ENCODE assay signal across 13 cellular contexts in the genomic region with DNA sequence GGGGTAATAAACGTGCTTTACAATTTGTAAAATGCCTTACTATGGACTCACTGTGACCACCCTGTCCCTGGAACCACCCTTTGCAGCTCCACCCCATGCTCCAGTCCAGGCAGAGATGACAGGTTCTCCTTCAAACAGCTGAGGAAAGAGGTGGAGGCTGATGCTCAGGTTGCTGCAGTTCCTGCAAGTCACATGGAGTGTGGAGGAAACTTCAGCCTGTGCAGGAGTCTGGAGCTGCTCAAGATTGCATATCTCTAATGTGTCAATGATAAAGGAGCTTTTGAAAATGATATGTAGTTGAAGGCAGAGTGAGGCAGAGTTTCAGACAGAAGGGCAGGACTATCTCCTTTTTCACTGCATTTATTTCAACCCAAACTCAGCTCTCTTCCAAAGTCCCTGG. TPM values are rescaled to one million over a fixed set of nuclear protein-coding genes. Genes with fewer than 3 reads are reported as not detected.
A peak's percentile ranks its signal among the peaks of the same experiment; 100 is the strongest.
DNase-seq lines count a peak whose midpoint lies in the region; ATAC-seq and TF ChIP-seq lines count a peak whose summit lies in the region.
"Had no signal": no experiment of that assay in that cellular context is flagged by ENCODE, and none has a peak within 500 bp of the region (broad histone marks: within the 10 kb centered on the region; RNA-seq: fewer than 3 reads in every experiment).

No MANE protein-coding gene starts in this region.

- intact Hi-C loops in head of caudate nucleus (cut with DNase I) (no loop called here), CD14-positive monocyte (cut with micrococcal nuclease) (no loop called here)

- H3K9me3 Mint-ChIP-seq in activated CD8-positive, alpha-beta memory T cell treated with anti-CD3 and anti-CD28 coated beads, Interleukin-2, amount 10 ng/mL, durations not matched to agents 7 days and 5 days (ENCODE audit: low read depth) = no peaks in the 10 kb centered on the region
- H3K9me3 Mint-ChIP-seq in CD14-positive monocyte = peaks cover 0 to 5% (median 0%) of the 10 kb centered on the region in 7 donors
- H3K9me3 Mint-ChIP-seq: CD8-positive, alpha-beta memory T cell had no signal

- no peak for TF ChIP-seq CTCF in CD14-positive monocyte (IDR thresholded peaks at IDR 0.05)

- H3K27ac Mint-ChIP-seq in activated CD8-positive, alpha-beta memory T cell treated with anti-CD3 and anti-CD28 coated beads, Interleukin-2, amount 10 ng/mL, durations not matched to agents 7 days and 5 days = no peak overlapping the region
- no peak overlapping the region for H3K27ac Mint-ChIP-seq in CD14-positive monocyte

- DNase-seq in activated CD8-positive, alpha-beta memory T cell treated with anti-CD3 and anti-CD28 coated beads, Interleukin-2, amount 50 U/mL, for 48 hours = peak; percentile 46
- DNase-seq in activated CD8-positive, alpha-beta memory T cell treated with anti-CD3 and anti-CD28 coated beads, Interleukin-2, amount 10 ng/mL, durations not matched to agents 7 days and 5 days = no peak
- DNase-seq in SK-N-DZ (ENCODE audit: low spot score) = peak; percentile 82
- DNase-seq in head of caudate nucleus = peak in 22 of 42 donors; percentile 20 to 76 (median 44)
- no peak for DNase-seq in CD14-positive monocyte (ENCODE audit: low spot score)
- DNase-seq: Caco-2; CD8-positive, alpha-beta memory T cell; DND-41; GDM1; KG1 had no signal

- no peak for ATAC-seq in activated CD8-positive, alpha-beta memory T cell treated with anti-CD3 and anti-CD28 coated beads, Interleukin-2, amount 10 ng/mL, durations not matched to agents 7 days and 5 days
- ATAC-seq in GM18502 (IDR thresholded peaks at IDR 0.05; ENCODE audit: poor library complexity, unreplicated experiment) (no peak), HG03159 (IDR thresholded peaks at IDR 0.05; ENCODE audit: unreplicated experiment) (no peak)
- ATAC-seq: HCT116 had no signal

- H3K4me3 Mint-ChIP-seq in activated CD8-positive, alpha-beta memory T cell treated with anti-CD3 and anti-CD28 coated beads, Interleukin-2, amount 10 ng/mL, durations not matched to agents 7 days and 5 days = no peak overlapping the region
- no peak overlapping the region for H3K4me3 Mint-ChIP-seq in CD14-positive monocyte
- H3K4me3 Mint-ChIP-seq: CD8-positive, alpha-beta memory T cell had no signal

- CTCF ChIA-PET in activated CD8-positive, alpha-beta memory T cell treated with anti-CD3 and anti-CD28 coated beads, Interleukin-2, amount 10 ng/mL, durations not matched to agents 7 days and 5 days (lab: Charles Lee) = interaction anchor here (0.6 to 1.5 kb wide), 3 partner anchors 13 to 80 kb away, joined by 3 read pairs; no protein-coding TSS in a partner anchor

- H3K4me1 Mint-ChIP-seq in activated CD8-positive, alpha-beta memory T cell treated with anti-CD3 and anti-CD28 coated beads, Interleukin-2, amount 10 ng/mL, durations not matched to agents 7 days and 5 days = peaks cover 4% of the 10 kb centered on the region
- H3K4me1 Mint-ChIP-seq in CD14-positive monocyte = peaks cover 6% of the 10 kb centered on the region

- no peaks in the 10 kb centered on the region for H3K36me3 Mint-ChIP-seq in activated CD8-positive, alpha-beta memory T cell treated with anti-CD3 and anti-CD28 coated beads, Interleukin-2, amount 10 ng/mL, durations not matched to agents 7 days and 5 days
- H3K36me3 Mint-ChIP-seq in CD14-positive monocyte = no peaks in the 10 kb centered on the region
- H3K36me3 Mint-ChIP-seq: CD8-positive, alpha-beta memory T cell had no signal

- H3K27me3 Mint-ChIP-seq in activated CD8-positive, alpha-beta memory T cell treated with anti-CD3 and anti-CD28 coated beads, Interleukin-2, amount 10 ng/mL, durations not matched to agents 7 days and 5 days = no peaks in the 10 kb centered on the region
- H3K27me3 Mint-ChIP-seq in CD14-positive monocyte (ENCODE audit: low read depth in 3 of 3) = peaks cover 6 to 20% (median 16%) of the 10 kb centered on the region in 3 donors
- H3K27me3 Mint-ChIP-seq: CD8-positive, alpha-beta memory T cell had no signal

RNA-seq across cellular contexts. Expression of gene NDFIP1, which starts 38.6 kb away (rescaled TPM):
- 10 to 100 TPM; 28.5 to 31.7 TPM for total RNA-seq in activated CD8-positive, alpha-beta memory T cell treated with anti-CD3 and anti-CD28 coated beads, Interleukin-2, amount 10 ng/mL, durations not matched to agents 7 days and 5 days
- 50.3 and 52.5 TPM in 2 replicates for polyA plus RNA-seq in SK-N-DZ (2014; cell fraction: cytosol; rRNA removed)
- polyA plus RNA-seq in SK-N-DZ (2014; cell fraction: nucleus; rRNA removed) = 16.4 and 19.3 TPM in 2 replicates
- polyA plus RNA-seq in CD14-positive monocyte = 10 to 100 TPM; 44.0 to 44.4 TPM

RNA-seq across cellular contexts. Expression of gene GNPDA1, which starts 57.2 kb away (rescaled TPM):
- 10 to 100 TPM in 1 of 2 experiments, 1 to 10 TPM in 1; 7.7 to 10.0 TPM for total RNA-seq in activated CD8-positive, alpha-beta memory T cell treated with anti-CD3 and anti-CD28 coated beads, Interleukin-2, amount 10 ng/mL, durations not matched to agents 7 days and 5 days
- 82.7 and 117 TPM in 2 replicates for polyA plus RNA-seq in SK-N-DZ (2014; cell fraction: cytosol; rRNA removed)
- polyA plus RNA-seq in SK-N-DZ (2014; cell fraction: nucleus; rRNA removed) = 60.2 and 64.3 TPM in 2 replicates
- 10 to 100 TPM; 24.3 to 47.6 TPM for polyA plus RNA-seq in CD14-positive monocyte

Comparison
In these comparisons a context has a peak if more than half of its experiments do, and no peak if none do; other contexts are left out.
1. DNase-seq: peak in activated CD8-positive, alpha-beta memory T cell treated with anti-CD3 and anti-CD28 coated beads, Interleukin-2, amount 50 U/mL, for 48 hours (single experiment), SK-N-DZ (single experiment) and head of caudate nucleus (22 of 42); none in activated CD8-positive, alpha-beta memory T cell treated with anti-CD3 and anti-CD28 coated beads, Interleukin-2, amount 10 ng/mL, durations not matched to agents 7 days and 5 days (single experiment) and CD14-positive monocyte (single experiment).